11 cellular contexts compared by ENCODE assay signal in the genomic region with DNA sequence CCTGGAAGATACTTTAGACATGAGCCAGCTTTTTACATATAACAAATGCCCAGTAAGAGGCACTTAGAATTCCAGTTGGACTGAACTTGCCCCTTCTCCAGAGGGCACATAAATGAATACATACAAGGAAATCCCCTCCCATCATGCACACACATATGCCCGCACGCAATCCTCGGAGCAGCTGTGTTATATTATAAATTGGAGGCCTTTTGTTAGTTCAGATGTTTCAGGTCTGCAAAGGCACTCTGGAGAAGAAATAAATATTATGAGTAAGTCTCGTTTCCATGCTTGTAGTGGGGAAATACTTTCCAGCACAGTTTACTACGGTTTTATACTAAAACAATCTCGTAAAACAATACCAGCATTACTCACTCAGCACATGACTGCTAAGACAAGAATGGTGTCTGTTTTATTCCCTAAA. TPM values are rescaled to one million over a fixed set of nuclear protein-coding genes. Genes with fewer than 3 reads are reported as not detected.
DNase-seq lines count a peak whose midpoint lies in the region; ATAC-seq and TF ChIP-seq lines count a peak whose summit lies in the region.
"Had no signal": no experiment of that assay in that cellular context is flagged by ENCODE, and none has a peak within 500 bp of the region (broad histone marks: within the 10 kb centered on the region; RNA-seq: fewer than 3 reads in every experiment).

No MANE protein-coding gene starts in this region.

- H3K9ac ChIP-seq in mammary epithelial cell (ENCODE audit: insufficient read depth, low read length) (no peak overlapping the region), neural progenitor cell (no peak overlapping the region)

- POLR2A ChIA-PET in T-cell (lab: Charles Lee) = no interaction called here

- no peak overlapping the region for H3K27ac Mint-ChIP-seq in neural progenitor cell
- no peak overlapping the region for H3K27ac Mint-ChIP-seq in T-cell

- no peaks in the 10 kb centered on the region for H3F3A ChIP-seq in neural progenitor cell (ENCODE audit: low read depth)

- no peaks in the 10 kb centered on the region for H3K9me3 Mint-ChIP-seq in neural progenitor cell
- no peaks in the 10 kb centered on the region for H3K9me3 Mint-ChIP-seq in T-cell

- WGBS in mammary epithelial cell (ENCODE audit: low coverage, missing lambda C conversion rate) = 83% methylated on average over 6 of the region's 6 CpGs
- 55% methylated on average over 6 of the region's 6 CpGs for WGBS in suprapubic skin

- intact Hi-C loops in mammary epithelial cell (cut with micrococcal nuclease) = no loop called here

- H3K36me3 ChIP-seq in mammary epithelial cell (ENCODE audit: insufficient read depth, low read length) = no peaks in the 10 kb centered on the region
- no peaks in the 10 kb centered on the region for H3K36me3 ChIP-seq in suprapubic skin
- H3K36me3 ChIP-seq in neural progenitor cell = no peaks in the 10 kb centered on the region
- H3K36me3 ChIP-seq: cardiac muscle cell had no signal

- dilution Hi-C loops in mammary epithelial cell (cut with HindIII; ENCODE audit: low sequenced_read_pairs) = no loop called here

- TF ChIP-seq POLR2A in suprapubic skin (IDR thresholded peaks at IDR 0.05) = no peak

- H3K9me3 ChIP-seq in mammary epithelial cell (replicated peaks; ENCODE audit: insufficient read depth, low read length) (no peaks in the 10 kb centered on the region), suprapubic skin (no peaks in the 10 kb centered on the region), neural progenitor cell (ENCODE audit: low read depth) (no peaks in the 10 kb centered on the region)

- H3K4me2 ChIP-seq in mammary epithelial cell (ENCODE audit: insufficient read depth, low read depth, low read length) = no peak overlapping the region
- H3K4me2 ChIP-seq in neural progenitor cell = no peak overlapping the region

- H3K27me3 Mint-ChIP-seq in neural progenitor cell (ENCODE audit: insufficient read depth, low read depth) = peaks cover 3% of the 10 kb centered on the region
- H3K27me3 Mint-ChIP-seq in T-cell = no peaks in the 10 kb centered on the region

- H3K4me3 Mint-ChIP-seq in neural progenitor cell (no peak overlapping the region), T-cell (no peak overlapping the region)

- DNase-seq in HFF-Myc (ENCODE audit: extremely low read depth, low read depth) (peak; percentile 97), mammary epithelial cell (peak; percentile 39), iris pigment epithelial cell (ENCODE audit: low read depth) (peak; percentile 94), suprapubic skin (ENCODE audit: low spot score in 2 of 2) (peak in 1 of 2 donors; percentile 71), neural progenitor cell (ENCODE audit: low spot score) (no peak), Kasumi-1 (lab: John Stamatoyannopoulos, UW) (no peak), T-cell (no peak), 8988T (no peak)
- DNase-seq: activated CD4-positive, alpha-beta T cell treated with anti-CD3 and anti-CD28 coated beads, Interleukin-2, amount 50 U/mL, for 1 hour; MV-4-11 had no signal

- H4K20me1 ChIP-seq in mammary epithelial cell (ENCODE audit: insufficient read depth, low read length) (no peaks in the 10 kb centered on the region), neural progenitor cell (ENCODE audit: low read depth) (no peaks in the 10 kb centered on the region)

- H2AFZ ChIP-seq in mammary epithelial cell (ENCODE audit: low read depth, low read length) (no peak overlapping the region), neural progenitor cell (replicated peaks) (no peak overlapping the region)

- CTCF ChIA-PET in mammary epithelial cell (lab: Charles Lee; ENCODE audit: low non-redundant PET) (no interaction called here), T-cell (lab: Charles Lee) (no interaction called here)

- no peak for TF ChIP-seq CTCF in HFF-Myc (IDR thresholded peaks at IDR 0.05; ENCODE audit: low read depth, low read length, missing control alignments)
- no peak for TF ChIP-seq CTCF in mammary epithelial cell (conservative IDR thresholded peaks at IDR 0.05 in 1 of 2, IDR thresholded peaks at IDR 0.05 in 1 of 2; ENCODE audit: extremely low read depth in 1 of 2, insufficient read depth in 1 of 2, low read depth in 1 of 2, low read length in 2 of 2)
- no peak for TF ChIP-seq CTCF in suprapubic skin (IDR thresholded peaks at IDR 0.05)
- TF ChIP-seq CTCF in neural progenitor cell (IDR thresholded peaks at IDR 0.05) = no peak

- H3K36me3 Mint-ChIP-seq in neural progenitor cell (no peaks in the 10 kb centered on the region), T-cell (no peaks in the 10 kb centered on the region)

- no peaks in the 10 kb centered on the region for H3K79me2 ChIP-seq in mammary epithelial cell (ENCODE audit: insufficient read depth, low read length)
- H3K79me2 ChIP-seq in neural progenitor cell (ENCODE audit: low read depth) = no peaks in the 10 kb centered on the region

- in situ Hi-C loops in mammary epithelial cell (cut with MboI; ENCODE audit: low sequenced_read_pairs in 2 of 2) = no loop called here

- no peak for TF ChIP-seq EP300 in suprapubic skin (IDR thresholded peaks at IDR 0.05)

- H3K4me3 ChIP-seq in HFF-Myc (replicated peaks; ENCODE audit: low read depth, low read length) = no peak overlapping the region
- no peak overlapping the region for H3K4me3 ChIP-seq in mammary epithelial cell (replicated peaks in 1 of 3; ENCODE audit: insufficient read depth in 1 of 3, low read depth in 2 of 3, low read length in 3 of 3)
- H3K4me3 ChIP-seq in suprapubic skin = no peak overlapping the region
- H3K4me3 ChIP-seq in neural progenitor cell = no peak overlapping the region
- H3K4me3 ChIP-seq: cardiac muscle cell had no signal

- H3K4me1 Mint-ChIP-seq in neural progenitor cell (no peaks in the 10 kb centered on the region), T-cell (no peaks in the 10 kb centered on the region)

- BruUV-seq in mammary epithelial cell (replicated peaks; lab: Mats Ljungman, UMichigan) = no TSS peak

- no peaks in the 10 kb centered on the region for H3K4me1 ChIP-seq in mammary epithelial cell (ENCODE audit: insufficient read depth, low read length)
- H3K4me1 ChIP-seq in suprapubic skin = peaks cover 3% of the 10 kb centered on the region
- H3K4me1 ChIP-seq in neural progenitor cell = no peaks in the 10 kb centered on the region

- no peaks in the 10 kb centered on the region for H3K27me3 ChIP-seq in mammary epithelial cell (ENCODE audit: insufficient read depth, low read length)
- no peaks in the 10 kb centered on the region for H3K27me3 ChIP-seq in suprapubic skin
- H3K27me3 ChIP-seq in neural progenitor cell = no peaks in the 10 kb centered on the region

- no peak for ATAC-seq in T-cell (replicated peaks in 1 of 4)

- H3K27ac ChIP-seq in mammary epithelial cell (ENCODE audit: insufficient read depth, low read depth, low read length) (no peak overlapping the region), suprapubic skin (peak overlapping the region; percentile 81), neural progenitor cell (no peak overlapping the region)
- H3K27ac ChIP-seq: cardiac muscle cell had no signal

RNA-seq across cellular contexts. Expression of a gene that starts 17.6 kb away (rescaled TPM):
- not detected for total RNA-seq in mammary epithelial cell
- not detected for polyA plus RNA-seq in mammary epithelial cell
- polyA minus RNA-seq in mammary epithelial cell = not detected
- total RNA-seq in suprapubic skin = 1 to 10 TPM in 1 of 4 donors, under 1 TPM in 1, not detected in 2; 0.45 to 1.5 TPM
- total RNA-seq in neural progenitor cell (ENCODE audit: low replicate concordance) = 0.22 and 0.24 TPM in 2 replicates
- not detected for total RNA-seq in T-cell
- total RNA-seq: cardiac muscle cell had no signal
- polyA plus RNA-seq: cardiac muscle cell had no signal

Comparison
In these comparisons a context has a peak if more than half of its experiments do, and no peak if none do; other contexts are left out.
1. DNase-seq: peak in HFF-Myc (single experiment), mammary epithelial cell (single experiment) and iris pigment epithelial cell (single experiment); none in neural progenitor cell (single experiment), Kasumi-1 (0 of 2), T-cell (0 of 34) and 8988T (single experiment).